10 cellular contexts compared by ENCODE assay signal in genomic region chr2:236887519-236887918, GRCh38.
DNase-seq lines count a peak whose midpoint lies in the region; FAIRE-seq and TF ChIP-seq lines count a peak whose summit lies in the region.
"Had no signal": no experiment of that assay in that cellular context is flagged by ENCODE, and none has a peak within 500 bp of the region (broad histone marks: within the 10 kb centered on the region; RNA-seq: fewer than 3 reads in every experiment).

No MANE protein-coding gene starts in this region.

- H3K27me3 ChIP-seq in Peyer's patch (no peaks in the 10 kb centered on the region), mucosa of rectum (ENCODE audit: control insufficient read depth in 2 of 2, insufficient read depth in 2 of 2, low read length in 2 of 2) (no peaks in the 10 kb centered on the region), tibial nerve (no peaks in the 10 kb centered on the region)
- H3K27me3 ChIP-seq: adrenal gland, foreskin keratinocyte had no signal

- peaks cover 0 to 9% (median 0%) of the 10 kb centered on the region in 4 donors for H3K4me1 ChIP-seq in Peyer's patch
- peaks cover 5 to 9% of the 10 kb centered on the region in 2 donors for H3K4me1 ChIP-seq in mucosa of rectum (ENCODE audit: control insufficient read depth in 2 of 2, insufficient read depth in 2 of 2, low read length in 2 of 2)
- peaks cover 0 to 26% (median 5%) of the 10 kb centered on the region in 4 donors for H3K4me1 ChIP-seq in tibial nerve
- H3K4me1 ChIP-seq: adrenal gland, foreskin keratinocyte had no signal

- TF ChIP-seq EP300 in tibial nerve (IDR thresholded peaks at IDR 0.05), result peak in 1 of 2 donors; percentile 9

- no peaks in the 10 kb centered on the region for H3K36me3 ChIP-seq in Peyer's patch
- H3K36me3 ChIP-seq in mucosa of rectum (ENCODE audit: control insufficient read depth in 2 of 2, insufficient read depth in 2 of 2, low read length in 2 of 2), result no peaks in the 10 kb centered on the region
- no peaks in the 10 kb centered on the region for H3K36me3 ChIP-seq in tibial nerve
- H3K36me3 ChIP-seq: adrenal gland had no signal

- DNase-seq in Peyer's patch, result peak in 1 of 3 donors; percentile 62
- DNase-seq in fibroblast of gingiva (ENCODE audit: low read depth), result peak; percentile 47
- DNase-seq in tibial nerve (ENCODE audit: low spot score in 2 of 2), result peak in 1 of 2 donors; percentile 55
- DNase-seq in UCSD-AML1 (lab: John Stamatoyannopoulos, UW; ENCODE audit: unreplicated experiment), result no peak
- DNase-seq in GM12892 (ENCODE audit: insufficient read length), result no peak
- DNase-seq in stimulated activated naive CD4-positive, alpha-beta T cell (lab: John Stamatoyannopoulos, UW), result no peak
- DNase-seq in NOMO-1 (lab: John Stamatoyannopoulos, UW; ENCODE audit: unreplicated experiment in 2 of 2), result no peak
- DNase-seq: adrenal gland, foreskin keratinocyte had no signal

- no peak overlapping the region for H3K9ac ChIP-seq in mucosa of rectum (ENCODE audit: low read depth in 1 of 2, low read length in 2 of 2)

- TF ChIP-seq POLR2A in Peyer's patch (IDR thresholded peaks at IDR 0.05) (no peak), tibial nerve (IDR thresholded peaks at IDR 0.05) (no peak), GM12892 (IDR thresholded peaks at IDR 0.05; ENCODE audit: low read depth, low read length) (no peak)

- peak overlapping the region; percentile 29 to 78 (median 63) for H3K27ac ChIP-seq in Peyer's patch
- peak overlapping the region; percentile 65 to 83 for H3K27ac ChIP-seq in mucosa of rectum (ENCODE audit: low read depth in 2 of 2, low read length in 2 of 2)
- peak overlapping the region; percentile 5 to 85 (median 49) for H3K27ac ChIP-seq in tibial nerve
- H3K27ac ChIP-seq: foreskin keratinocyte had no signal

- H3K4me3 ChIP-seq in Peyer's patch (no peak overlapping the region), mucosa of rectum (ENCODE audit: low read length in 2 of 2) (no peak overlapping the region), tibial nerve (no peak overlapping the region)
- H3K4me3 ChIP-seq: adrenal gland had no signal

- WGBS in tibial nerve, 2 donors, result 39 to 43% methylated on average over 6 of the region's 6 CpGs

- H3K9me3 ChIP-seq in Peyer's patch (no peaks in the 10 kb centered on the region), mucosa of rectum (ENCODE audit: control insufficient read depth in 2 of 2, low read length in 2 of 2) (no peaks in the 10 kb centered on the region), tibial nerve (no peaks in the 10 kb centered on the region)
- H3K9me3 ChIP-seq: adrenal gland had no signal

- FAIRE-seq in GM12892 (lab: Jason Lieb, UNC), result no peak

- TF ChIP-seq CTCF in Peyer's patch (IDR thresholded peaks at IDR 0.05), result no peak
- no peak for TF ChIP-seq CTCF in tibial nerve (IDR thresholded peaks at IDR 0.05)
